Comparison of ENCODE assay signal across 9 cellular contexts in the genomic region with DNA sequence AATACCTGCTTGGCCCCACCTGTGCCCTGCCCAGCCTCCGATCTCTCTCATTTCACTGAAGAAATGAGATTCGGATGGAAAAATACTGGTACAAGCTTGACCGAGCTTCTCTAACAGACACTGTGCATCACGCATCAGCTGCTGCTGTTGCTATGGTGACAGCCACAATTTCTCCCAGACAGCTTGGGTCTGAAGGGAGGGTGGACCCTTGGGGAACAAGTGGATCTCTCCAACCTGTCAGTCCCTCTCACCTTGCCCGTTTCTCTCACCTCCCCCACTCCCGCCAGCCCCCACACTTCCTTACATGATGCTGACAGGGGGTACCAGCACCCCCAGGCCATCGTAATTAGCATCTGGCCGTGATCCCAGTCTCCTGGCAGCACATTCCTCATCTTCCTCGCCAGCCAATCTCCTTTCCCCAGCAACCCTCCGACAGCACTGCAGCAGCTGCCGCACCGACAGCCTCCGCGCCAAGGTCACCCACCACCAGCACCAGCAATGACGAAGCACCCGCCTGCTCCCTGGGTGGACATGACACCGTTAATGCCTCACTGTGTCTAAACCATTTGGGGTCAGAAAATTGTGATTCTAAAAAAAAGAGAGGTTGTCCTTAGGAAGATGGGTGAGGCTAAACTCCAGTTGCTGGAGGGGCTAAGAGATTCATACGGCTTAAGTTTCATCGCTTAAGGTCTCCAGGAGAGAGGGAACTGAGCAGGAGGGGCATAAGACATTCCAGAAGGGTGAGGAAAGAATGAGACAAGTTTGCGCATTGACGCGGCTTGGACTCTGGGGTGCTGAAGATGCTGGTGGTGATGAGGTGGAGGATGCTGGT. TPM values are rescaled to one million over a fixed set of nuclear protein-coding genes. Genes with fewer than 3 reads are reported as not detected.
DNase-seq lines count a peak whose midpoint lies in the region; ATAC-seq and TF ChIP-seq lines count a peak whose summit lies in the region.
"Had no signal": no experiment of that assay in that cellular context is flagged by ENCODE, and none has a peak within 500 bp of the region (broad histone marks: within the 10 kb centered on the region; RNA-seq: fewer than 3 reads in every experiment).

No MANE protein-coding gene starts in this region.

- DNase-seq in AG20443 (ENCODE audit: low spot score) = peak; percentile 80
- DNase-seq in HS-27A (ENCODE audit: low read depth) = peak; percentile 69
- DNase-seq in activated T-helper 1 cell treated with anti-CD3 and anti-CD28 coated beads, Interleukin-12 subunit alpha, Interleukin-12 subunit beta, Interleukin-2, Interleukin-4 antibody, amounts not matched to agents 30 ng/mL and 10 ng/mL and 1 ng/mL, durations not matched to agents 14 hours and 24 hours and 36 hours (ENCODE audit: low spot score) = no peak
- peak; percentile 76 for DNase-seq in Right ventricle myocardium superior
- peak; percentile 89 for DNase-seq in pons (ENCODE audit: low spot score)
- no peak for DNase-seq in endothelial cell (ENCODE audit: low spot score)
- DNase-seq in WERI-Rb-1 = no peak

- TF ChIP-seq CTCF in endothelial cell (IDR thresholded peaks at IDR 0.05; ENCODE audit: unreplicated experiment) = no peak
- TF ChIP-seq CTCF in WERI-Rb-1 (IDR thresholded peaks at IDR 0.05; ENCODE audit: low read depth, low read length) = no peak

- H3K4me1 Mint-ChIP-seq in activated T-helper 1 cell treated with anti-CD3 and anti-CD28 coated beads, Interleukin-12 subunit alpha, Interleukin-12 subunit beta, Interleukin-2, Interleukin-4 antibody, amounts not matched to agents 30 ng/mL and 10 ng/mL and 1 ng/mL, durations not matched to agents 14 hours and 24 hours and 36 hours (ENCODE audit: low read depth) = peaks cover 18% of the 10 kb centered on the region
- peaks cover 2% of the 10 kb centered on the region for H3K4me1 Mint-ChIP-seq in endothelial cell (ENCODE audit: unreplicated experiment)

- H3K9me3 ChIP-seq in WERI-Rb-1 (ENCODE audit: severe bottlenecking) = no peaks in the 10 kb centered on the region

- H3K9me3 Mint-ChIP-seq in activated T-helper 1 cell treated with anti-CD3 and anti-CD28 coated beads, Interleukin-12 subunit alpha, Interleukin-12 subunit beta, Interleukin-2, Interleukin-4 antibody, amounts not matched to agents 30 ng/mL and 10 ng/mL and 1 ng/mL, durations not matched to agents 14 hours and 24 hours and 36 hours = peaks cover 2% of the 10 kb centered on the region
- no peaks in the 10 kb centered on the region for H3K9me3 Mint-ChIP-seq in endothelial cell (ENCODE audit: unreplicated experiment)

- no peak overlapping the region for H3K27ac ChIP-seq in WERI-Rb-1
- H3K27ac ChIP-seq: epithelial cell of prostate had no signal

- H3K27ac Mint-ChIP-seq in activated T-helper 1 cell treated with anti-CD3 and anti-CD28 coated beads, Interleukin-12 subunit alpha, Interleukin-12 subunit beta, Interleukin-2, Interleukin-4 antibody, amounts not matched to agents 30 ng/mL and 10 ng/mL and 1 ng/mL, durations not matched to agents 14 hours and 24 hours and 36 hours = peak overlapping the region; percentile 41
- H3K27ac Mint-ChIP-seq in endothelial cell (ENCODE audit: unreplicated experiment) = no peak overlapping the region

- H3K27me3 Mint-ChIP-seq in activated T-helper 1 cell treated with anti-CD3 and anti-CD28 coated beads, Interleukin-12 subunit alpha, Interleukin-12 subunit beta, Interleukin-2, Interleukin-4 antibody, amounts not matched to agents 30 ng/mL and 10 ng/mL and 1 ng/mL, durations not matched to agents 14 hours and 24 hours and 36 hours (ENCODE audit: insufficient read depth) = peaks cover 2% of the 10 kb centered on the region
- H3K27me3 Mint-ChIP-seq in endothelial cell (ENCODE audit: unreplicated experiment) = peaks cover 12% of the 10 kb centered on the region

- H3K4me3 ChIP-seq in WERI-Rb-1 (ENCODE audit: low read depth, low read length) = no peak overlapping the region

- ATAC-seq in Right ventricle myocardium superior (ENCODE audit: poor library complexity) (peak; percentile 78), GM18502 (IDR thresholded peaks at IDR 0.05; ENCODE audit: poor library complexity, unreplicated experiment) (no peak)

- peaks cover 2% of the 10 kb centered on the region for H3K36me3 Mint-ChIP-seq in activated T-helper 1 cell treated with anti-CD3 and anti-CD28 coated beads, Interleukin-12 subunit alpha, Interleukin-12 subunit beta, Interleukin-2, Interleukin-4 antibody, amounts not matched to agents 30 ng/mL and 10 ng/mL and 1 ng/mL, durations not matched to agents 14 hours and 24 hours and 36 hours (ENCODE audit: low read depth)
- H3K36me3 Mint-ChIP-seq in endothelial cell (ENCODE audit: low read depth, unreplicated experiment) = no peaks in the 10 kb centered on the region

- intact Hi-C loops in activated T-helper 1 cell treated with anti-CD3 and anti-CD28 coated beads, Interleukin-12 subunit alpha, Interleukin-12 subunit beta, Interleukin-2, Interleukin-4 antibody, amounts not matched to agents 30 ng/mL and 10 ng/mL and 1 ng/mL, durations not matched to agents 14 hours and 24 hours and 36 hours (cut with micrococcal nuclease) = no loop called here
- intact Hi-C loops in Right ventricle myocardium superior (cut with DNase I) = no loop called here

- H3K36me3 ChIP-seq in WERI-Rb-1 = no peaks in the 10 kb centered on the region

- H3K27me3 ChIP-seq in WERI-Rb-1 (ENCODE audit: insufficient read depth, low read depth, severe bottlenecking) = no peaks in the 10 kb centered on the region

- no peak overlapping the region for H3K4me3 Mint-ChIP-seq in activated T-helper 1 cell treated with anti-CD3 and anti-CD28 coated beads, Interleukin-12 subunit alpha, Interleukin-12 subunit beta, Interleukin-2, Interleukin-4 antibody, amounts not matched to agents 30 ng/mL and 10 ng/mL and 1 ng/mL, durations not matched to agents 14 hours and 24 hours and 36 hours
- H3K4me3 Mint-ChIP-seq in endothelial cell (ENCODE audit: unreplicated experiment) = no peak overlapping the region

RNA-seq across cellular contexts. Expression of a gene that starts 58.6 kb away (rescaled TPM):
- 57.8 and 60.9 TPM in 2 replicates for total RNA-seq in activated T-helper 1 cell treated with anti-CD3 and anti-CD28 coated beads, Interleukin-12 subunit alpha, Interleukin-12 subunit beta, Interleukin-2, Interleukin-4 antibody, amounts not matched to agents 30 ng/mL and 10 ng/mL and 1 ng/mL, durations not matched to agents 14 hours and 24 hours and 36 hours
- total RNA-seq in Right ventricle myocardium superior (35.6 TPM), endothelial cell (ENCODE audit: unreplicated experiment) (60.5 TPM)

Comparison
In these comparisons a context has a peak if more than half of its experiments do, and no peak if none do; other contexts are left out.
1. DNase-seq: peak in AG20443 (single experiment), HS-27A (single experiment), Right ventricle myocardium superior (single experiment) and pons (single experiment); none in activated T-helper 1 cell treated with anti-CD3 and anti-CD28 coated beads, Interleukin-12 subunit alpha, Interleukin-12 subunit beta, Interleukin-2, Interleukin-4 antibody, amounts not matched to agents 30 ng/mL and 10 ng/mL and 1 ng/mL, durations not matched to agents 14 hours and 24 hours and 36 hours (single experiment), endothelial cell (single experiment) and WERI-Rb-1 (single experiment).